Comparison of ENCODE assay signal across 8 cellular contexts in genomic region chr7:150403376-150404171, GRCh38. TPM values are rescaled to one million over a fixed set of nuclear protein-coding genes. Genes with fewer than 3 reads are reported as not detected.
DNase-seq lines count a peak whose midpoint lies in the region; ATAC-seq, FAIRE-seq and TF ChIP-seq lines count a peak whose summit lies in the region.

No MANE protein-coding gene starts in this region.

- TF ChIP-seq EP300 in upper lobe of left lung (IDR thresholded peaks at IDR 0.05), result no peak

- H3K4me3 Mint-ChIP-seq in activated naive CD4-positive, alpha-beta T cell treated with anti-CD3 and anti-CD28 coated beads, Interleukin-2, amount 50 U/mL, for 24 hours, result peak overlapping the region; percentile 49

- peaks cover 5% of the 10 kb centered on the region for H3K36me3 Mint-ChIP-seq in activated naive CD4-positive, alpha-beta T cell treated with anti-CD3 and anti-CD28 coated beads, Interleukin-2, amount 50 U/mL, for 24 hours

- 89 to 93% methylated on average over 12 to 13 of the region's 13 CpGs for WGBS in upper lobe of left lung, 2 donors
- WGBS in small intestine, 3 donors, result 80 to 88% (median 84%) methylated on average over 13 of the region's 13 CpGs

- DNase-seq in activated naive CD4-positive, alpha-beta T cell treated with anti-CD3 and anti-CD28 coated beads, Interleukin-2, amount 50 U/mL, for 16 hours, result no peak
- peak in 1 of 2 donors; percentile 58 for DNase-seq in ascending aorta (ENCODE audit: low spot score in 2 of 2)
- no peak for DNase-seq in upper lobe of left lung
- no peak for DNase-seq in small intestine
- no peak for DNase-seq in SW 1271 (lab: John Stamatoyannopoulos, UW)

- no peaks in the 10 kb centered on the region for H3K27me3 Mint-ChIP-seq in activated naive CD4-positive, alpha-beta T cell treated with anti-CD3 and anti-CD28 coated beads, Interleukin-2, amount 50 U/mL, for 24 hours

- H3K36me3 ChIP-seq in ascending aorta (no peaks in the 10 kb centered on the region), mucosa of stomach (ENCODE audit: control insufficient read depth, insufficient read depth, low read length) (no peaks in the 10 kb centered on the region), upper lobe of left lung (peaks cover 0 to 7% (median 3%) of the 10 kb centered on the region in 4 donors), small intestine (ENCODE audit: control insufficient read depth in 2 of 2, insufficient read depth in 2 of 2, low read length in 2 of 2) (no peaks in the 10 kb centered on the region)

- TF ChIP-seq POLR2A in upper lobe of left lung (IDR thresholded peaks at IDR 0.05), result no peak

- peaks cover 36% of the 10 kb centered on the region for H3K4me1 Mint-ChIP-seq in activated naive CD4-positive, alpha-beta T cell treated with anti-CD3 and anti-CD28 coated beads, Interleukin-2, amount 50 U/mL, for 24 hours

- H3K27ac ChIP-seq in ascending aorta (peak overlapping the region; percentile 92 to 97), upper lobe of left lung (peak overlapping the region in 3 of 4 donors; percentile 88 to 98 (median 97)), small intestine (ENCODE audit: low read depth in 1 of 2, low read length in 1 of 2) (peak overlapping the region in 1 of 2 donors; percentile 92)

- no peak for TF ChIP-seq CTCF in ascending aorta (IDR thresholded peaks at IDR 0.05)
- no peak for TF ChIP-seq CTCF in upper lobe of left lung (IDR thresholded peaks at IDR 0.05)

- no peaks in the 10 kb centered on the region for H3K9me3 Mint-ChIP-seq in activated naive CD4-positive, alpha-beta T cell treated with anti-CD3 and anti-CD28 coated beads, Interleukin-2, amount 50 U/mL, for 24 hours

- peak overlapping the region; percentile 91 for H3K9ac ChIP-seq in mucosa of stomach (ENCODE audit: low read length)

- FAIRE-seq in small intestine (lab: Jason Lieb, UNC), result no peak

- peak overlapping the region; percentile 94 for H3K27ac Mint-ChIP-seq in activated naive CD4-positive, alpha-beta T cell treated with anti-CD3 and anti-CD28 coated beads, Interleukin-2, amount 50 U/mL, for 24 hours

- H3K27me3 ChIP-seq in ascending aorta (no peaks in the 10 kb centered on the region), mucosa of stomach (ENCODE audit: control insufficient read depth, insufficient read depth, low read length) (no peaks in the 10 kb centered on the region), upper lobe of left lung (no peaks in the 10 kb centered on the region), small intestine (ENCODE audit: control insufficient read depth in 2 of 2, insufficient read depth in 2 of 2, low read length in 2 of 2) (no peaks in the 10 kb centered on the region)

- H3K4me1 ChIP-seq in ascending aorta (peaks cover 2 to 15% of the 10 kb centered on the region in 2 donors), mucosa of stomach (ENCODE audit: control insufficient read depth, insufficient read depth, low read length) (peaks cover 59% of the 10 kb centered on the region), upper lobe of left lung (peaks cover 23 to 27% (median 26%) of the 10 kb centered on the region in 4 donors), small intestine (ENCODE audit: control insufficient read depth in 2 of 2, insufficient read depth in 1 of 2, low read depth in 1 of 2, low read length in 1 of 2) (peaks cover 4 to 11% of the 10 kb centered on the region in 2 donors)

- H3K4me3 ChIP-seq in ascending aorta, result no peak overlapping the region
- H3K4me3 ChIP-seq in mucosa of stomach (ENCODE audit: low read length), result no peak overlapping the region
- H3K4me3 ChIP-seq in upper lobe of left lung, result no peak overlapping the region
- no peak overlapping the region for H3K4me3 ChIP-seq in small intestine (ENCODE audit: low read depth in 1 of 2, low read length in 2 of 2)

- ATAC-seq in upper lobe of left lung (ENCODE audit: low FRiP score in 2 of 2) (no peak), GM19452 (IDR thresholded peaks at IDR 0.05; ENCODE audit: unreplicated experiment) (no peak)

- intact Hi-C loops in ascending aorta (cut with DNase I), result loop anchor here (2.0 to 10.0 kb wide), 3 partner anchors 35 to 779 kb away; partner anchors contain the start of genes ATP6V0E2 and REPIN1

- H3K9me3 ChIP-seq in ascending aorta (no peaks in the 10 kb centered on the region), mucosa of stomach (ENCODE audit: control insufficient read depth, low read length) (no peaks in the 10 kb centered on the region), upper lobe of left lung (no peaks in the 10 kb centered on the region), small intestine (ENCODE audit: control insufficient read depth, low read depth) (no peaks in the 10 kb centered on the region)

RNA-seq across cellular contexts. Expression of gene ZNF775, which starts 24.4 kb away (rescaled TPM):
- total RNA-seq in ascending aorta (17.1 TPM), upper lobe of left lung (1 to 10 TPM; 3.0 to 6.5 (median 5.5) TPM)
- 1 to 10 TPM; 1.1 to 3.6 (median 1.3) TPM for polyA plus RNA-seq in small intestine

RNA-seq across cellular contexts. Expression of gene REPIN1, which starts 35.0 kb away (rescaled TPM):
- total RNA-seq in ascending aorta, result 123 TPM
- total RNA-seq in upper lobe of left lung, result 100 to 1,000 TPM in 4 of 6 donors, 10 to 100 TPM in 2; 65.2 to 125 (median 105) TPM
- polyA plus RNA-seq in small intestine, result 100 to 1,000 TPM in 1 of 3 donors, 10 to 100 TPM in 2; 46.5 to 101 (median 55.5) TPM

RNA-seq across cellular contexts. Expression of gene GIMAP8, which starts 46.9 kb away (rescaled TPM):
- total RNA-seq in ascending aorta (28.3 TPM), upper lobe of left lung (10 to 100 TPM; 15.6 to 39.6 (median 31.7) TPM)
- polyA plus RNA-seq in small intestine, result 10 to 100 TPM in 1 of 3 donors, 1 to 10 TPM in 1, under 1 TPM in 1; 0.67 to 14.0 (median 3.0) TPM
